In genomic region chr17:73823684-73824083, GRCh38 we compare ENCODE assay signal across 24 cellular contexts.
"Had no signal": no experiment of that assay in that cellular context is flagged by ENCODE, and none has a peak within 500 bp of the region (broad histone marks: within the 10 kb centered on the region; RNA-seq: fewer than 3 reads in every experiment).

No MANE protein-coding gene starts in this region.

- DNase-seq: activated CD4-positive, alpha-beta T cell treated with anti-CD3 and anti-CD28 coated beads, Interleukin-2, amount 10 ng/mL, durations not matched to agents 24 days and 14 days; activated CD4-positive, CD25-positive, alpha-beta regulatory T cell; activated naive CD4-positive, alpha-beta T cell treated with Interleukin-2 at 50 U/mL for 16 hours; activated naive CD8-positive, alpha-beta T cell treated with anti-CD3 and anti-CD28 coated beads, Interleukin-2, amount 50 U/mL, for 24 hours; anterior cingulate cortex; central memory CD4-positive, alpha-beta T cell; foreskin melanocyte; glutamatergic neuron; nephron progenitor cell; nucleus accumbens; retina; stimulated activated CD4-positive, alpha-beta T cell treated with anti-CD3 and anti-CD28 coated beads, Interleukin-2, amount 100 ng/mL, for 24 hours; stimulated activated naive CD8-positive, alpha-beta T cell treated with anti-CD3 and anti-CD28 coated beads, Interleukin-15, Interleukin-2, amounts not matched to agents 100 U/mL and 50 U/mL, for 24 hours; T1000; transverse colon had no signal

- ATAC-seq: activated naive CD8-positive, alpha-beta T cell treated with anti-CD3 and anti-CD28 coated beads, Interleukin-2, amount 50 U/mL, for 24 hours; left lobe of liver; stimulated activated naive CD8-positive, alpha-beta T cell treated with anti-CD3 and anti-CD28 coated beads, Interleukin-15, Interleukin-2, amounts not matched to agents 100 U/mL and 50 U/mL, for 24 hours had no signal

- H3K9me3 ChIP-seq: suprapubic skin, transverse colon, vagina had no signal

- H3K27me3 ChIP-seq: vagina had no signal

- H3K36me3 Mint-ChIP-seq: brain, T-cell had no signal

- FAIRE-seq: colon, kidney had no signal

- H3K9me3 Mint-ChIP-seq: activated T-helper 1 cell treated with anti-CD3 and anti-CD28 coated beads, Interleukin-12 subunit alpha, Interleukin-12 subunit beta, Interleukin-2, Interleukin-4 antibody, amounts not matched to agents 30 ng/mL and 10 ng/mL and 1 ng/mL, durations not matched to agents 14 hours and 24 hours and 36 hours had no signal

- H3K4me1 ChIP-seq: vagina had no signal

- H3K4me3 Mint-ChIP-seq: activated CD4-positive, alpha-beta T cell treated with anti-CD3 and anti-CD28 coated beads, Interleukin-2, amount 10 ng/mL, durations not matched to agents 24 days and 14 days; activated naive CD8-positive, alpha-beta T cell treated with anti-CD3 and anti-CD28 coated beads, Interleukin-2, amount 50 U/mL, for 24 hours; activated T-helper 1 cell treated with anti-CD3 and anti-CD28 coated beads, Interleukin-12 subunit alpha, Interleukin-12 subunit beta, Interleukin-2, Interleukin-4 antibody, amounts not matched to agents 30 ng/mL and 10 ng/mL and 1 ng/mL, durations not matched to agents 14 hours and 24 hours and 36 hours; nephron progenitor cell had no signal

- H3K27ac ChIP-seq: suprapubic skin, transverse colon, vagina had no signal

- H3K4me3 ChIP-seq: lung, suprapubic skin, transverse colon, vagina had no signal

- H3K36me3 ChIP-seq: suprapubic skin, transverse colon, vagina had no signal
